ENCODE assay signal across 8 cellular contexts in genomic region chr1:155001688-155002474, GRCh38. TPM values are rescaled to one million over a fixed set of nuclear protein-coding genes. Genes with fewer than 3 reads are reported as not detected.
A peak's percentile ranks its signal among the peaks of the same experiment; 100 is the strongest.
DNase-seq lines count a peak whose midpoint lies in the region; ATAC-seq, FAIRE-seq and TF ChIP-seq lines count a peak whose summit lies in the region.

No MANE protein-coding gene starts in this region.

- TF ChIP-seq CTCF in A549 (IDR thresholded peaks at IDR 0.05) (peak; percentile 46), WTC11 (IDR thresholded peaks at IDR 0.05) (no peak), bronchial epithelial cell (IDR thresholded peaks at IDR 0.05; ENCODE audit: insufficient read depth, low read length, severe bottlenecking) (peak; percentile 32), smooth muscle cell (IDR thresholded peaks at IDR 0.05; ENCODE audit: borderline replicate concordance, insufficient read depth, poor library complexity, severe bottlenecking) (peak; percentile 47)

- POLR2A ChIA-PET in A549 (lab: Yijun Ruan, JAX) = interaction anchor here (0.5 to 4.8 kb wide), 13 partner anchors 9 to 226 kb away, joined by 3 to 52 read pairs (median 5); partner anchors contain the start of genes CKS1B, FLAD1, PMVK and PYGO2
- POLR2A ChIA-PET in WTC11 (lab: Charles Lee) = interaction anchor here (0.8 to 13.0 kb wide), 5 partner anchors 14 to 31 kb away, joined by 3 to 176 read pairs (median 21); partner anchors contain the start of genes CKS1B, FLAD1 and SHC1

- H3K9me3 Mint-ChIP-seq in WTC11 (no peaks in the 10 kb centered on the region), immature natural killer cell (no peaks in the 10 kb centered on the region)

- no peak for FAIRE-seq in A549 (lab: Jason Lieb, UNC)
- FAIRE-seq in bronchial epithelial cell (lab: Jason Lieb, UNC) = no peak

- ATAC-seq in A549 = peak; percentile 51 to 73
- peak; percentile 40 for ATAC-seq in GM18861 (IDR thresholded peaks at IDR 0.05; ENCODE audit: unreplicated experiment)
- peak; percentile 52 for ATAC-seq in HG03139 (IDR thresholded peaks at IDR 0.05; ENCODE audit: unreplicated experiment)
- peak; percentile 73 for ATAC-seq in WTC11

- H3K36me3 Mint-ChIP-seq in WTC11 (no peaks in the 10 kb centered on the region), immature natural killer cell (no peaks in the 10 kb centered on the region)

- H3K36me3 ChIP-seq in bronchial epithelial cell (ENCODE audit: control insufficient read depth, insufficient read depth, low read length) (peaks cover 17% of the 10 kb centered on the region), smooth muscle cell (ENCODE audit: low read depth) (no peaks in the 10 kb centered on the region)

- H2AFZ ChIP-seq in smooth muscle cell (ENCODE audit: low read depth) = no peak overlapping the region

- peak overlapping the region; percentile 99 for H3K4me2 ChIP-seq in A549
- H3K4me2 ChIP-seq in smooth muscle cell = peak overlapping the region; percentile 86

- H3K27me3 ChIP-seq in bronchial epithelial cell (ENCODE audit: control insufficient read depth, insufficient read depth, low read length) (no peaks in the 10 kb centered on the region), smooth muscle cell (ENCODE audit: low read depth) (no peaks in the 10 kb centered on the region)

- peak; percentile 96 to 100 for DNase-seq in A549 (ENCODE audit: low read depth in 1 of 2, low spot score in 1 of 2)
- peak; percentile 99 for DNase-seq in NCI-H2227 treated with DMSO at 0.1 percent for 48 hours (lab: John Stamatoyannopoulos, UW)
- peak; percentile 100 for DNase-seq in WTC11 (ENCODE audit: low spot score)
- peak; percentile 94 for DNase-seq in bronchial epithelial cell (ENCODE audit: low read depth)
- DNase-seq in immature natural killer cell = peak; percentile 97
- peak; percentile 97 for DNase-seq in smooth muscle cell (lab: John Stamatoyannopoulos, UW; ENCODE audit: unreplicated experiment)

- CTCF ChIA-PET in A549 (lab: Yijun Ruan, JAX) = interaction anchor here (1.0 kb wide), 1 partner anchor 84 kb away, joined by 5 read pairs; no protein-coding TSS in a partner anchor
- CTCF ChIA-PET in WTC11 (lab: Charles Lee) = interaction anchor here (0.6 to 10.3 kb wide), 21 partner anchors 9 to 164 kb away, joined by 3 to 176 read pairs (median 6); partner anchors contain the start of genes ADAM15, LENEP, PBXIP1 and PMVK

- TF ChIP-seq EP300 in A549 (IDR thresholded peaks at IDR 0.05) = no peak

- H3K4me1 ChIP-seq in A549 (peaks cover 43% of the 10 kb centered on the region), smooth muscle cell (ENCODE audit: low read depth) (peaks cover 16% of the 10 kb centered on the region)

- H3K27ac Mint-ChIP-seq in WTC11 (peak overlapping the region; percentile 57; the same call in 1 of the 2 replicates), immature natural killer cell (peak overlapping the region; percentile 81 to 98 (median 90))

- H3K79me2 ChIP-seq in smooth muscle cell (ENCODE audit: low read depth) = peaks cover 28% of the 10 kb centered on the region

- H3K4me3 Mint-ChIP-seq in WTC11 (peak overlapping the region; percentile 88), immature natural killer cell (peak overlapping the region; percentile 89 to 97 (median 93))

- H3F3A ChIP-seq in smooth muscle cell (ENCODE audit: low read depth) = peaks cover 10% of the 10 kb centered on the region

- 0% methylated on average over 9 of the region's 37 CpGs for WGBS in A549 (ENCODE audit: missing lambda C conversion rate)
- 0% methylated on average over 8 of the region's 37 CpGs for WGBS in smooth muscle cell (ENCODE audit: low lambda C conversion rate)

- H3K27ac ChIP-seq in A549 (peak overlapping the region; percentile 98 to 100), smooth muscle cell (ENCODE audit: low read depth) (peak overlapping the region; percentile 95)

- H3K4me3 ChIP-seq in A549 (peak overlapping the region; percentile 80), bronchial epithelial cell (ENCODE audit: low read depth, low read length) (peak overlapping the region; percentile 96), smooth muscle cell (peak overlapping the region; percentile 73)

- H3K9ac ChIP-seq in smooth muscle cell (ENCODE audit: low read depth) = peak overlapping the region; percentile 51

- H3K9me3 ChIP-seq in A549 (no peaks in the 10 kb centered on the region), smooth muscle cell (replicated peaks; ENCODE audit: low read depth) (no peaks in the 10 kb centered on the region)

- H3K4me1 Mint-ChIP-seq in WTC11 = peaks cover 39% of the 10 kb centered on the region
- H3K4me1 Mint-ChIP-seq in immature natural killer cell = peaks cover 51 to 52% of the 10 kb centered on the region in 2 donors

- peaks cover 10% of the 10 kb centered on the region for H4K20me1 ChIP-seq in smooth muscle cell (ENCODE audit: low read depth)

- TF ChIP-seq POLR2A in A549 (IDR thresholded peaks at IDR 0.05; ENCODE audit: low read length) = no peak; the same call in 1 of the 2 replicates

- H3K27me3 Mint-ChIP-seq in WTC11 (ENCODE audit: low read depth) = no peaks in the 10 kb centered on the region; the same call in 1 of the 2 replicates
- peaks cover 2 to 8% (median 2%) of the 10 kb centered on the region in 3 donors for H3K27me3 Mint-ChIP-seq in immature natural killer cell (ENCODE audit: low read depth in 3 of 3)

- peak; percentile 37 to 62 for TF ChIP-seq RAD21 in A549 (conservative IDR thresholded peaks at IDR 0.05 in 1 of 2, IDR thresholded peaks at IDR 0.05 in 1 of 2)

TF ChIP-seq in A549, 52 proteins besides CTCF, POLR2A, EP300 and RAD21 (continues in another document):
- no peak for TF ChIP-seq CEBPB (IDR thresholded peaks at IDR 0.05)
- TF ChIP-seq EHMT2 (IDR thresholded peaks at IDR 0.05; ENCODE audit: low read depth) = no peak
- TF ChIP-seq TFCP2L1 (CRISPR knock-in tag; IDR thresholded peaks at IDR 0.05) = no peak
- no peak for TF ChIP-seq ZNF302 (CRISPR knock-in tag; IDR thresholded peaks at IDR 0.05)

TF ChIP-seq in WTC11, 78 proteins besides CTCF, POLR2A, EP300 and RAD21 (continues in another document):
- TF ChIP-seq MXD4 (CRISPR knock-in tag; IDR thresholded peaks at IDR 0.05; ENCODE audit: borderline replicate concordance) (no peak), ATF1 (CRISPR knock-in tag; IDR thresholded peaks at IDR 0.05) (no peak), NFATC4 (CRISPR knock-in tag; IDR thresholded peaks at IDR 0.05) (peak; percentile 43; the same call in 1 of the 2 replicates), NFYB (CRISPR knock-in tag; conservative IDR thresholded peaks at IDR 0.05; ENCODE audit: low read depth) (peak; percentile 94)

RNA-seq across cellular contexts. Expression of gene ZBTB7B, which starts 0.7 kb away (rescaled TPM):
- polyA plus RNA-seq in A549 (2011; rRNA removed) (20.5 and 20.8 TPM in 2 replicates), A549 (2017; fragmentation: RNase III; extraction: RNeasy Plus Mini Kit Qiagen cat#74134 plus additional on column Dnase treatment) (24.7 to 30.7 TPM (median 29.0 TPM) in 3 replicates), immature natural killer cell (1 to 10 TPM in 2 of 3 donors, under 1 TPM in 1; 0.96 to 3.3 (median 1.8) TPM), smooth muscle cell (7.5 and 10.0 TPM in 2 replicates)
- 28.8 and 32.2 TPM in 2 replicates for polyA plus RNA-seq in A549 (2012; cell fraction: cytosol; rRNA removed)
- polyA plus RNA-seq in A549 (2012; cell fraction: nucleus; rRNA removed) = 60.8 and 82.4 TPM in 2 replicates
- 25.1 and 30.3 TPM in 2 replicates for polyA minus RNA-seq in A549 (2011; rRNA and poly(A)+ RNA removed)
- total RNA-seq in WTC11 (2021) (29.8 to 32.1 TPM (median 31.5 TPM) in 3 replicates), bronchial epithelial cell (46.1 and 112 TPM in 2 replicates), smooth muscle cell (15.3 and 15.5 TPM in 2 replicates)

RNA-seq across cellular contexts. Expression of gene LENEP, which starts 8.5 kb away (rescaled TPM):
- polyA plus RNA-seq in A549 (2011; rRNA removed) (0.32 TPM in 1 of 2 replicates, not detected in the other), A549 (2017; fragmentation: RNase III; extraction: RNeasy Plus Mini Kit Qiagen cat#74134 plus additional on column Dnase treatment) (not detected in 3 replicates), immature natural killer cell (not detected), smooth muscle cell (not detected in 2 replicates)
- polyA plus RNA-seq in A549 (2012; cell fraction: cytosol; rRNA removed) = 0.09 TPM in 1 of 2 replicates, not detected in the other
- polyA plus RNA-seq in A549 (2012; cell fraction: nucleus; rRNA removed) = 0.55 and 0.58 TPM in 2 replicates
- polyA minus RNA-seq in A549 (2011; rRNA and poly(A)+ RNA removed) = 1.9 and 5.0 TPM in 2 replicates
- total RNA-seq in WTC11 (2021) (0.48 to 1.2 TPM in 2 of 3 replicates, not detected in the other), bronchial epithelial cell (0.51 TPM in 1 of 2 replicates, not detected in the other), smooth muscle cell (not detected in 2 replicates)

RNA-seq across cellular contexts. Expression of gene FLAD1, which starts 18.7 kb away (rescaled TPM):
- 43.5 and 57.1 TPM in 2 replicates for polyA plus RNA-seq in A549 (2011; rRNA removed)
- 75.4 and 84.9 TPM in 2 replicates for polyA plus RNA-seq in A549 (2012; cell fraction: cytosol; rRNA removed)
- 122 and 131 TPM in 2 replicates for polyA plus RNA-seq in A549 (2012; cell fraction: nucleus; rRNA removed)
- 34.1 to 38.2 TPM (median 36.0 TPM) in 3 replicates for polyA plus RNA-seq in A549 (2017; fragmentation: RNase III; extraction: RNeasy Plus Mini Kit Qiagen cat#74134 plus additional on column Dnase treatment)
- 96.6 and 131 TPM in 2 replicates for polyA minus RNA-seq in A549 (2011; rRNA and poly(A)+ RNA removed)
- 71.1 to 88.3 TPM (median 71.2 TPM) in 3 replicates for total RNA-seq in WTC11 (2021)
- total RNA-seq in bronchial epithelial cell = 40.8 and 49.3 TPM in 2 replicates
- 10 to 100 TPM; 40.9 to 99.7 (median 41.7) TPM for polyA plus RNA-seq in immature natural killer cell
- total RNA-seq in smooth muscle cell = 30.7 and 31.1 TPM in 2 replicates
- 51.4 and 52.1 TPM in 2 replicates for polyA plus RNA-seq in smooth muscle cell

RNA-seq across cellular contexts. Expression of gene CKS1B, which starts 27.4 kb away (rescaled TPM):
- polyA plus RNA-seq in A549 (2011; rRNA removed) = 725 and 787 TPM in 2 replicates
- 882 and 1,176 TPM in 2 replicates for polyA plus RNA-seq in A549 (2012; cell fraction: cytosol; rRNA removed)
- polyA plus RNA-seq in A549 (2012; cell fraction: nucleus; rRNA removed) = 218 and 329 TPM in 2 replicates
- polyA plus RNA-seq in A549 (2017; fragmentation: RNase III; extraction: RNeasy Plus Mini Kit Qiagen cat#74134 plus additional on column Dnase treatment) = 345 to 366 TPM (median 356 TPM) in 3 replicates
- 251 and 266 TPM in 2 replicates for polyA minus RNA-seq in A549 (2011; rRNA and poly(A)+ RNA removed)
- total RNA-seq in WTC11 (2021) = 258 to 301 TPM (median 278 TPM) in 3 replicates
- 56.3 and 76.9 TPM in 2 replicates for total RNA-seq in bronchial epithelial cell
- polyA plus RNA-seq in immature natural killer cell = 10 to 100 TPM; 59.5 to 82.7 (median 67.5) TPM
- 41.6 and 46.3 TPM in 2 replicates for total RNA-seq in smooth muscle cell
- 115 and 116 TPM in 2 replicates for polyA plus RNA-seq in smooth muscle cell

RNA-seq across cellular contexts. Expression of gene SHC1, which starts 31.3 kb away (rescaled TPM):
- polyA plus RNA-seq in A549 (2011; rRNA removed) = 174 and 203 TPM in 2 replicates
- polyA plus RNA-seq in A549 (2012; cell fraction: cytosol; rRNA removed) = 156 and 206 TPM in 2 replicates
- 288 and 324 TPM in 2 replicates for polyA plus RNA-seq in A549 (2012; cell fraction: nucleus; rRNA removed)
- 117 to 124 TPM (median 118 TPM) in 3 replicates for polyA plus RNA-seq in A549 (2017; fragmentation: RNase III; extraction: RNeasy Plus Mini Kit Qiagen cat#74134 plus additional on column Dnase treatment)
- polyA minus RNA-seq in A549 (2011; rRNA and poly(A)+ RNA removed) = 278 and 293 TPM in 2 replicates
- 180 to 199 TPM (median 180 TPM) in 3 replicates for total RNA-seq in WTC11 (2021)
- 216 and 351 TPM in 2 replicates for total RNA-seq in bronchial epithelial cell
- polyA plus RNA-seq in immature natural killer cell = 10 to 100 TPM; 32.3 to 49.4 (median 42.5) TPM
- total RNA-seq in smooth muscle cell = 207 and 216 TPM in 2 replicates
- polyA plus RNA-seq in smooth muscle cell = 214 and 249 TPM in 2 replicates

Comparison
In these comparisons a context has a peak if more than half of its experiments do, and no peak if none do; other contexts are left out.
1. Peak in every context shown above with its lines: DNase-seq, ATAC-seq, H3K4me3 ChIP-seq and H3K27ac ChIP-seq.